ENCODE assay signal across 1 cellular context in genomic region chr18:79682896-79683625, GRCh38.
TF ChIP-seq lines count a peak whose summit lies in the region.

No MANE protein-coding gene starts in this region.

TF ChIP-seq in IMR-90, 13 proteins besides CTCF, POLR2A, EP300 and RAD21 (continued from another document):
- TF ChIP-seq USF2 (IDR thresholded peaks at IDR 0.05; ENCODE audit: low read depth, low read length): no peak
- TF ChIP-seq NFE2L2 (IDR thresholded peaks at IDR 0.05; ENCODE audit: low read depth, low read length): no peak
